8 cellular contexts compared by ENCODE assay signal in the genomic region with DNA sequence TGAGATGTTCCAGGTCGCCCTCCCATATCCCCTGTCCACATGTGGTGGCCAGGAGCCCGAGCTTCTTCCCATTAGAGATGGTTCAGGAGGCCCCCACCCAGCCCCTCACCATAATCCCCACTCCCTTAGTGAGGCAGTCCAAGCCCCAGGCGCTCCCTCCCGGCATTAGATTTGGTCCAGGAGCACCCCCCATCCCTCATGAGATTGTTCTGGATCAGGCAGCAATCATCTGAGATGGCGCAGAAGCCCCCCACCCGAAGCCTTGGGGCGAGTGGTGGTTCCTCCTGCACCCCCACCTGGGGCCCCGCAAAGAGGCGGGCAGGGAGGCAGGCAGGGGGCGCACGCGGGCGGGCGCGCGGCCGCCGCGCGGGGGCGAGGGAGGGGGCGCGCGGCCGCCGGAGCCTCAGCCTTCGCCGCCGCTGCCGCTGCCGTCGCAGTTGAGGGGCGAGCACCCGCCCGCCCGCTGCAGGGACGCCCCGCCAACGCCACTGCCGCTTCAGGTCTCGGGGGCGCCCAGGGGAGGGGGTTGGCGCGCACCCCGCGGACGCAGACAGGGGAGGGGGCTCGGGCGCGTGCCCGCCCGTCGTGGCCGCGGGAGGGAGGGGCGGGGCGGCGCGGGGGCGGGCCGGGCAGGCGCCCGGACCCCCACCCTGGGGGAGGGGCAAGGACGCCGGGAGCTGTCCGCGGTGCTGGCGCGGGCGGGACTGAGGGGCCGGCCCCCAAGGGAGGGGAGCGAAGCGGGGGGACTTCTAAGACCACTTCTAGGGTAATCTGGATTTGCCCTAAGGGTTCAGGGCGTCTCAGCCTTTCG. TPM values are rescaled to one million over a fixed set of nuclear protein-coding genes. Genes with fewer than 3 reads are reported as not detected.
DNase-seq lines count a peak whose midpoint lies in the region; ATAC-seq and TF ChIP-seq lines count a peak whose summit lies in the region.

No MANE protein-coding gene starts in this region.

- peak overlapping the region; percentile 30; the same call in 1 of the 2 replicates for H3K27ac ChIP-seq in BLaER1

- H3K4me1 ChIP-seq in BLaER1: peaks cover 16% of the 10 kb centered on the region

- H3K9me3 Mint-ChIP-seq in HFFc6: no peaks in the 10 kb centered on the region
- no peaks in the 10 kb centered on the region for H3K9me3 Mint-ChIP-seq in activated CD4-positive, alpha-beta T cell treated with anti-CD3 and anti-CD28 coated beads, Interleukin-2, amount 10 ng/mL, durations not matched to agents 7 days and 5 days
- no peaks in the 10 kb centered on the region for H3K9me3 Mint-ChIP-seq in stimulated activated naive CD8-positive, alpha-beta T cell treated with anti-CD3 and anti-CD28 coated beads, Interleukin-15, Interleukin-2, amounts not matched to agents 100 ng/mL and 50 ng/mL, for 24 hours

- peaks cover 13% of the 10 kb centered on the region for H3K4me1 Mint-ChIP-seq in HFFc6 (ENCODE audit: low read depth)
- peaks cover 16% of the 10 kb centered on the region for H3K4me1 Mint-ChIP-seq in activated CD4-positive, alpha-beta T cell treated with anti-CD3 and anti-CD28 coated beads, Interleukin-2, amount 10 ng/mL, durations not matched to agents 7 days and 5 days
- peaks cover 13% of the 10 kb centered on the region for H3K4me1 Mint-ChIP-seq in stimulated activated naive CD8-positive, alpha-beta T cell treated with anti-CD3 and anti-CD28 coated beads, Interleukin-15, Interleukin-2, amounts not matched to agents 100 ng/mL and 50 ng/mL, for 24 hours (ENCODE audit: low read depth)

- H3K36me3 Mint-ChIP-seq in HFFc6 (ENCODE audit: low read depth): no peaks in the 10 kb centered on the region
- no peaks in the 10 kb centered on the region for H3K36me3 Mint-ChIP-seq in activated CD4-positive, alpha-beta T cell treated with anti-CD3 and anti-CD28 coated beads, Interleukin-2, amount 10 ng/mL, durations not matched to agents 7 days and 5 days (ENCODE audit: low read depth)
- H3K36me3 Mint-ChIP-seq in stimulated activated naive CD8-positive, alpha-beta T cell treated with anti-CD3 and anti-CD28 coated beads, Interleukin-15, Interleukin-2, amounts not matched to agents 100 ng/mL and 50 ng/mL, for 24 hours (ENCODE audit: low read depth): no peaks in the 10 kb centered on the region

- no peaks in the 10 kb centered on the region for H3K27me3 ChIP-seq in BLaER1

- 0 out of 2 replicates have a peak overlapping the region, but pooled peaks have one; percentile 81 for H3K4me3 Mint-ChIP-seq in HFFc6
- H3K4me3 Mint-ChIP-seq in activated CD4-positive, alpha-beta T cell treated with anti-CD3 and anti-CD28 coated beads, Interleukin-2, amount 10 ng/mL, durations not matched to agents 7 days and 5 days: peak overlapping the region; percentile 52
- peak overlapping the region; percentile 36 for H3K4me3 Mint-ChIP-seq in stimulated activated naive CD8-positive, alpha-beta T cell treated with anti-CD3 and anti-CD28 coated beads, Interleukin-15, Interleukin-2, amounts not matched to agents 100 ng/mL and 50 ng/mL, for 24 hours

- peak overlapping the region; percentile 83 for H3K4me2 ChIP-seq in BLaER1

- H3K36me3 ChIP-seq in BLaER1: no peaks in the 10 kb centered on the region

- H3K9ac ChIP-seq in BLaER1: peak overlapping the region; percentile 34; the same call in 1 of the 2 replicates

- 0 out of 2 replicates have a peak, but pooled peaks have one; percentile 16 for TF ChIP-seq CTCF in HFFc6 (IDR thresholded peaks at IDR 0.05)

- peaks cover 28% of the 10 kb centered on the region for H3K27me3 Mint-ChIP-seq in HFFc6 (ENCODE audit: insufficient read depth)
- peaks cover 24% of the 10 kb centered on the region for H3K27me3 Mint-ChIP-seq in activated CD4-positive, alpha-beta T cell treated with anti-CD3 and anti-CD28 coated beads, Interleukin-2, amount 10 ng/mL, durations not matched to agents 7 days and 5 days
- H3K27me3 Mint-ChIP-seq in stimulated activated naive CD8-positive, alpha-beta T cell treated with anti-CD3 and anti-CD28 coated beads, Interleukin-15, Interleukin-2, amounts not matched to agents 100 ng/mL and 50 ng/mL, for 24 hours: peaks cover 24% of the 10 kb centered on the region

- POLR2A ChIA-PET in activated CD4-positive, alpha-beta T cell treated with anti-CD3 and anti-CD28 coated beads, Interleukin-2, amount 10 ng/mL, durations not matched to agents 7 days and 5 days (lab: Charles Lee): no interaction called here

- DNase-seq in HFFc6: no peak
- DNase-seq in activated CD4-positive, alpha-beta T cell treated with anti-CD3 and anti-CD28 coated beads, Interleukin-2, amount 10 ng/mL, durations not matched to agents 7 days and 5 days: peak; percentile 29
- peak; percentile 58 for DNase-seq in germinal center (ENCODE audit: low spot score)
- DNase-seq in NK-92 treated with Interleukin-12 subunit alpha and Interleukin-12 subunit beta, amount 100 ng/mL, for 24 hours (lab: John Stamatoyannopoulos, UW): no peak
- no peak for DNase-seq in midbrain (lab: John Stamatoyannopoulos, UW)

- H3K4me3 ChIP-seq in BLaER1: peak overlapping the region; percentile 64

- H4K20me1 ChIP-seq in BLaER1: no peaks in the 10 kb centered on the region

- no peak for ATAC-seq in GM21526 (IDR thresholded peaks at IDR 0.05; ENCODE audit: low FRiP score, unreplicated experiment)

- no peaks in the 10 kb centered on the region for H3K9me3 ChIP-seq in BLaER1

- CTCF ChIA-PET in activated CD4-positive, alpha-beta T cell treated with anti-CD3 and anti-CD28 coated beads, Interleukin-2, amount 10 ng/mL, durations not matched to agents 7 days and 5 days (lab: Charles Lee): interaction anchor here (1.6 kb wide), 1 partner anchor 14 kb away, joined by 3 read pairs; no protein-coding TSS in a partner anchor

- no peak overlapping the region for H3K27ac Mint-ChIP-seq in HFFc6
- H3K27ac Mint-ChIP-seq in activated CD4-positive, alpha-beta T cell treated with anti-CD3 and anti-CD28 coated beads, Interleukin-2, amount 10 ng/mL, durations not matched to agents 7 days and 5 days: no peak overlapping the region
- H3K27ac Mint-ChIP-seq in stimulated activated naive CD8-positive, alpha-beta T cell treated with anti-CD3 and anti-CD28 coated beads, Interleukin-15, Interleukin-2, amounts not matched to agents 100 ng/mL and 50 ng/mL, for 24 hours: no peak overlapping the region

RNA-seq across cellular contexts. Expression of a gene that starts 46.4 kb away (rescaled TPM):
- 10 to 100 TPM; 58.5 to 95.2 (median 83.0) TPM for total RNA-seq in HFFc6 (2021; fragmentation: NEBNext Ultra II Directional; extraction: Animal tissue kit (Norgen Biotek cat#: 25700))
- 100 to 1,000 TPM; 147 to 158 TPM for total RNA-seq in activated CD4-positive, alpha-beta T cell treated with anti-CD3 and anti-CD28 coated beads, Interleukin-2, amount 10 ng/mL, durations not matched to agents 7 days and 5 days

Comparison
In these comparisons a context has a peak if more than half of its experiments do, and no peak if none do; other contexts are left out.
1. DNase-seq: peak in activated CD4-positive, alpha-beta T cell treated with anti-CD3 and anti-CD28 coated beads, Interleukin-2, amount 10 ng/mL, durations not matched to agents 7 days and 5 days (single experiment) and germinal center (single experiment); none in HFFc6 (single experiment), NK-92 treated with Interleukin-12 subunit alpha and Interleukin-12 subunit beta, amount 100 ng/mL, for 24 hours (single experiment) and midbrain (single experiment).
2. Peak in every context shown above with its lines, with median percentiles within 50 percentile points of each other: H3K4me3 Mint-ChIP-seq.